In the genomic region with DNA sequence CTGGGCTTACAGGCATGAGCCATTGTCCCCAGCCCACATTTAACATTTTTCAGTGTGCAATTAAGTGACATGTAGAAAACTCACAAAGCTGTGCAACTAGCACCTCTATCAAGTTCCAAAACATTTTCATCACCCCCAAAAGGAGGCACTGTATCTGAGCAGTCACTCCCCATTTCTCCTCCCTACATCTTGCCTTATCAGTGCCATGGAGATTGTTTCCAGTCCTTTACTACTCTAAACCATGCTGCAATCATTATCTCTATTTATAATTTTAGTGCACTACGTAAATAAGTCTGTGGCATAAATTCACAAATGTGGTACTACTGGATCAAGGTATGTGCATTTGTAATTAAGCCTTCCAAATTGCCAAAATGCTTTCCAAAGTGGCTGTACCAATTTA, we compare ENCODE assay signal across 21 cellular contexts.
"Had no signal": no experiment of that assay in that cellular context is flagged by ENCODE, and none has a peak within 500 bp of the region (broad histone marks: within the 10 kb centered on the region; RNA-seq: fewer than 3 reads in every experiment).

No MANE protein-coding gene starts in this region.

- FAIRE-seq: RCC 7860 had no signal

- H3K9me3 ChIP-seq: MG63, SK-N-SH had no signal

- H3K27me3 ChIP-seq: MG63 had no signal

- DNase-seq: Karpas-422, KG1, MG63, NCI-H1092, NCI-H1105 treated with DMSO at 0.1 percent for 48 hours, NCI-H1417 treated with DMSO at 0.1 percent for 48 hours, NCI-H146, NCI-H1694 treated with DMSO at 0.1 percent for 48 hours, NCI-H1930, NCI-H2081, NCI-H2107, NCI-H226, NCI-H446, NCI-H510A, NCI-H524 treated with DMSO at 0.1 percent for 48 hours, NCI-H69, NCI-H774, RPMI8226, SHP77, SK-N-SH had no signal

- H3K4me3 ChIP-seq: MG63 had no signal

- H3K4me2 ChIP-seq: SK-N-SH had no signal

- H3K9ac ChIP-seq: SK-N-SH had no signal
